11 cellular contexts compared by ENCODE assay signal in the genomic region with DNA sequence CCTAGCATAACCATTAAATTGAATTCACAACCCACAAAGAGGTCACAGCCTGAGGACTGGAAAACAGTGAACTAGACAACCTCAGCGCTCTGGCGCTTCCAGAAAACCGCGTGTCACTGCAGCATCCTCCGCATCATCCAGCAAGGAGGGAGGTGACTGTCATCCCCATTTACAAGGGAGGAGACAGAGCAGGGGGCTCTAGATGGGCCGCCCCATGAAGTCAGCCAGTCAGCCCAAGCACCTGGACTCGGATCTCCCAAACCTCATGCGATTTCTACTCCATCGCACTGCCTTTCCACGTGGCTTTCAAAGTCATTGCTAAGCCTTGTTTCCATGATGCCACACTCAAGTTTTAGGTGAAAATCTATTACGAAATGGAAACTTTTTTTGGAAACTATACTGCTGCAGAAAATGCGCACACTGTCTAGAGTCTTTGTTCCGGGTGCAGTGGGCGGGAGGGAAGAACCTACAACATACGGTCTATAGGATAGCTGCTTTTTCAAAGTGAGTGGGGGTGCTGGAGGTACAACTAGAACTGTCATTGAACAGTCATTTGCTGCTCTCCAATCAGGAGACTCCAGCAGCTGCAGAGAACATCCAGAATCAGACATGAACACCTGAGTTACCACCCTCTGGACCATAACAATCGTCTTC. TPM values are rescaled to one million over a fixed set of nuclear protein-coding genes. Genes with fewer than 3 reads are reported as not detected.
DNase-seq lines count a peak whose midpoint lies in the region; ATAC-seq lines count a peak whose summit lies in the region.
"Had no signal": no experiment of that assay in that cellular context is flagged by ENCODE, and none has a peak within 500 bp of the region (broad histone marks: within the 10 kb centered on the region; RNA-seq: fewer than 3 reads in every experiment).

No MANE protein-coding gene starts in this region.

- H3K27me3 ChIP-seq in iPS-20b (ENCODE audit: insufficient read depth, low read length) (no peaks in the 10 kb centered on the region), thymus (ENCODE audit: control insufficient read depth, insufficient read depth) (no peaks in the 10 kb centered on the region)
- H3K27me3 ChIP-seq: adrenal gland had no signal

- POLR2A ChIA-PET in activated CD8-positive, alpha-beta T cell treated with anti-CD3 and anti-CD28 coated beads, Interleukin-2, amount 10 ng/mL, durations not matched to agents 7 days and 5 days (lab: Charles Lee) = interaction anchor here (0.7 kb wide), 1 partner anchor 216 kb away, joined by 3 read pairs; no protein-coding TSS in a partner anchor

- H3K4me1 Mint-ChIP-seq in activated CD8-positive, alpha-beta T cell treated with anti-CD3 and anti-CD28 coated beads, Interleukin-2, amount 10 ng/mL, durations not matched to agents 7 days and 5 days (ENCODE audit: low read depth) = peaks cover 56% of the 10 kb centered on the region

- no peaks in the 10 kb centered on the region for H3K9me3 ChIP-seq in iPS-20b (ENCODE audit: insufficient read depth, low read depth, low read length)
- no peaks in the 10 kb centered on the region for H3K9me3 ChIP-seq in thymus (ENCODE audit: control insufficient read depth)
- H3K9me3 ChIP-seq: adrenal gland had no signal

- peaks cover 24% of the 10 kb centered on the region for H3K36me3 Mint-ChIP-seq in activated CD8-positive, alpha-beta T cell treated with anti-CD3 and anti-CD28 coated beads, Interleukin-2, amount 10 ng/mL, durations not matched to agents 7 days and 5 days (ENCODE audit: low read depth)

- DNase-seq in activated naive CD4-positive, alpha-beta T cell treated with Interleukin-2 at 50 U/mL for 16 hours = peak; percentile 54
- DNase-seq in activated naive CD4-positive, alpha-beta T cell (lab: John Stamatoyannopoulos, UW) = no peak
- no peak for DNase-seq in activated CD8-positive, alpha-beta T cell treated with anti-CD3 and anti-CD28 coated beads, Interleukin-2, amount 10 ng/mL, durations not matched to agents 7 days and 5 days
- DNase-seq in COR-L47 (lab: John Stamatoyannopoulos, UW) (no peak), AG20443 (ENCODE audit: low spot score) (no peak), T-helper 9 cell (no peak)
- DNase-seq: adrenal gland, KG1, NCI-H524 had no signal

- H3K9me3 Mint-ChIP-seq in activated CD8-positive, alpha-beta T cell treated with anti-CD3 and anti-CD28 coated beads, Interleukin-2, amount 10 ng/mL, durations not matched to agents 7 days and 5 days (ENCODE audit: insufficient read depth) = no peaks in the 10 kb centered on the region

- H3K27me3 Mint-ChIP-seq in activated CD8-positive, alpha-beta T cell treated with anti-CD3 and anti-CD28 coated beads, Interleukin-2, amount 10 ng/mL, durations not matched to agents 7 days and 5 days (ENCODE audit: low read depth) = no peaks in the 10 kb centered on the region

- peak overlapping the region; percentile 49 for H3K27ac Mint-ChIP-seq in activated CD8-positive, alpha-beta T cell treated with anti-CD3 and anti-CD28 coated beads, Interleukin-2, amount 10 ng/mL, durations not matched to agents 7 days and 5 days

- H3K4me3 Mint-ChIP-seq in activated CD8-positive, alpha-beta T cell treated with anti-CD3 and anti-CD28 coated beads, Interleukin-2, amount 10 ng/mL, durations not matched to agents 7 days and 5 days = peak overlapping the region; percentile 22

- no peak for ATAC-seq in activated CD8-positive, alpha-beta T cell treated with anti-CD3 and anti-CD28 coated beads, Interleukin-2, amount 10 ng/mL, durations not matched to agents 7 days and 5 days

- H3K9ac ChIP-seq in iPS-20b (ENCODE audit: low read depth, low read length) = peak overlapping the region; percentile 95; the same call in 1 of the 2 replicates

- H3K4me1 ChIP-seq in iPS-20b (ENCODE audit: insufficient read depth, low read length) (peaks cover 8% of the 10 kb centered on the region; the same call in 1 of the 2 replicates), thymus (ENCODE audit: control insufficient read depth, insufficient read depth, low read length) (peaks cover 18% of the 10 kb centered on the region)

- H3K27ac ChIP-seq in iPS-20b (ENCODE audit: low read length) (no peak overlapping the region), thymus (ENCODE audit: low read depth) (peak overlapping the region; percentile 42)

- no peak overlapping the region for H3K4me3 ChIP-seq in iPS-20b (ENCODE audit: low read length)
- no peak overlapping the region for H3K4me3 ChIP-seq in thymus (ENCODE audit: low read length)
- H3K4me3 ChIP-seq: adrenal gland had no signal

- H3K36me3 ChIP-seq in iPS-20b (ENCODE audit: insufficient read depth, low read depth, low read length) (peaks cover 19% of the 10 kb centered on the region; the same call in 1 of the 2 replicates), thymus (ENCODE audit: control insufficient read depth, insufficient read depth) (peaks cover 15% of the 10 kb centered on the region)
- H3K36me3 ChIP-seq: adrenal gland had no signal

- WGBS in thymus = 95% methylated on average over 16 of the region's 16 CpGs

- CTCF ChIA-PET in activated CD8-positive, alpha-beta T cell treated with anti-CD3 and anti-CD28 coated beads, Interleukin-2, amount 10 ng/mL, durations not matched to agents 7 days and 5 days (lab: Charles Lee) = no interaction called here

RNA-seq across cellular contexts. Expression of gene AP3D1, which starts 2.8 kb away (rescaled TPM):
- 100 to 1,000 TPM in 1 of 2 experiments, 10 to 100 TPM in 1; 91.5 to 100 TPM for total RNA-seq in activated CD8-positive, alpha-beta T cell treated with anti-CD3 and anti-CD28 coated beads, Interleukin-2, amount 10 ng/mL, durations not matched to agents 7 days and 5 days
- 80.1 TPM for polyA plus RNA-seq in thymus

RNA-seq across cellular contexts. Expression of gene DOT1L, which starts 15.1 kb away (rescaled TPM):
- 10 to 100 TPM; 70.6 to 74.3 TPM for total RNA-seq in activated CD8-positive, alpha-beta T cell treated with anti-CD3 and anti-CD28 coated beads, Interleukin-2, amount 10 ng/mL, durations not matched to agents 7 days and 5 days
- 9.9 TPM for polyA plus RNA-seq in thymus

RNA-seq across cellular contexts. Expression of gene IZUMO4, which starts 51.9 kb away (rescaled TPM):
- total RNA-seq in activated CD8-positive, alpha-beta T cell treated with anti-CD3 and anti-CD28 coated beads, Interleukin-2, amount 10 ng/mL, durations not matched to agents 7 days and 5 days = 1 to 10 TPM; 8.7 to 9.5 TPM
- 37.8 TPM for polyA plus RNA-seq in thymus

RNA-seq across cellular contexts. Expression of gene MOB3A, which starts 52.5 kb away (rescaled TPM):
- total RNA-seq in activated CD8-positive, alpha-beta T cell treated with anti-CD3 and anti-CD28 coated beads, Interleukin-2, amount 10 ng/mL, durations not matched to agents 7 days and 5 days = 100 to 1,000 TPM; 235 to 240 TPM
- 29.7 TPM for polyA plus RNA-seq in thymus
